ENCODE assay signal across 27 cellular contexts in the genomic region with DNA sequence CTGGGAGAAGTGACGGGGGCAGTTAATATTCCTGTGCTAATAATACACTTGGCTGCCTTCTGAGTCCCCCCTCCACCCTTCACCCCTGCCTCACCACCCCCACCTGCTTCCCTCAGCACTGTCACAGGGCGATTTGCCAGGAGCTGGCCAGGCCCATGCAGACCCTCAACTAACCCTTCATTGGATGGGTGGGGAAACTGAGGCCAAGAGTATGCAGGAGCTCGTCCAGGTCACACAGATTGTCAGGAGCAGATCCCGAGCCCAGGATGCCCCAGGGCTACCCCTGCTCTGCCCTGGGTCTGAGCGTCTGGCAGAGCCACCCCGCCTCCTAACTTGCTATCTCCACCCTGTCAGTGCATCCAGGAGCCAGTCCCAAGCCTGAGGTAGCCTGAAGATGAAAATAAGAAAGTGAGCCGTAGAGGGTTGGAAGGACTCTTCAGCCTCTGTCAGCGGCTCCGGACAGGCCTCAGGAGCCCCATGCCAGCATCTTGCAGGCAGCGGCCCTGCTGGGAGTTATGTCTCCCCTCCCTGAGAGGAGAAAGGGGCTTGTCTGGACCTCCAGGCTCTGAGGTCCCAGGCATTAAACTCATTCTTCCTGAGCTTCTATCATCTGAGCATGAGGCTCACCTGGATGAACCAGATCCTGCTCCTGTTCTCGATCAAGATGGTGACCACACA. TPM values are rescaled to one million over a fixed set of nuclear protein-coding genes. Genes with fewer than 3 reads are reported as not detected.
DNase-seq lines count a peak whose midpoint lies in the region; ATAC-seq, FAIRE-seq and TF ChIP-seq lines count a peak whose summit lies in the region.
"Had no signal": no experiment of that assay in that cellular context is flagged by ENCODE, and none has a peak within 500 bp of the region (broad histone marks: within the 10 kb centered on the region; RNA-seq: fewer than 3 reads in every experiment).

No MANE protein-coding gene starts in this region.

- H3K4me3 ChIP-seq in RWPE2 (ENCODE audit: severe bottlenecking), result no peak overlapping the region
- H3K4me3 ChIP-seq in kidney (ENCODE audit: low read length in 2 of 2), result no peak overlapping the region
- no peak overlapping the region for H3K4me3 ChIP-seq in suprapubic skin
- H3K4me3 ChIP-seq: A549, GM12878, GM23248 had no signal

- H3K27ac ChIP-seq in RWPE2 (ENCODE audit: poor library complexity, severe bottlenecking), result no peak overlapping the region
- H3K27ac ChIP-seq in kidney (ENCODE audit: low read depth in 2 of 2, low read length in 2 of 2), result no peak overlapping the region
- H3K27ac ChIP-seq in suprapubic skin, result no peak overlapping the region
- H3K27ac ChIP-seq: A549, GM23248, HL-60 had no signal

- no peak for TF ChIP-seq POLR2A in suprapubic skin (IDR thresholded peaks at IDR 0.05)

- intact Hi-C loops in kidney (cut with DNase I), result loop anchor here (5.0 to 10.0 kb wide), 3 partner anchors 105 to 315 kb away; no protein-coding TSS in a partner anchor

- no peak for ATAC-seq in RWPE2 (ENCODE audit: low read depth)
- no peak for ATAC-seq in GM21717 (IDR thresholded peaks at IDR 0.05; ENCODE audit: unreplicated experiment)
- ATAC-seq: A549, GM12878 had no signal

- H3K4me1 ChIP-seq in RWPE2 (ENCODE audit: insufficient read depth, poor library complexity, severe bottlenecking), result no peaks in the 10 kb centered on the region
- peaks cover 0 to 3% of the 10 kb centered on the region in 2 donors for H3K4me1 ChIP-seq in kidney (ENCODE audit: control insufficient read depth in 1 of 2, insufficient read depth in 1 of 2, low read depth in 1 of 2, low read length in 2 of 2)
- H3K4me1 ChIP-seq in suprapubic skin, result peaks cover 10% of the 10 kb centered on the region

- no peaks in the 10 kb centered on the region for H3K9me3 ChIP-seq in RWPE2 (ENCODE audit: severe bottlenecking)
- no peaks in the 10 kb centered on the region for H3K9me3 ChIP-seq in kidney (ENCODE audit: control insufficient read depth in 1 of 2, low read length in 2 of 2)
- no peaks in the 10 kb centered on the region for H3K9me3 ChIP-seq in suprapubic skin
- H3K9me3 ChIP-seq: A549 had no signal

- no peaks in the 10 kb centered on the region for H3K36me3 ChIP-seq in RWPE2 (ENCODE audit: low read depth)
- no peaks in the 10 kb centered on the region for H3K36me3 ChIP-seq in kidney (ENCODE audit: control insufficient read depth in 1 of 2, insufficient read depth in 2 of 2, low read length in 2 of 2)
- no peaks in the 10 kb centered on the region for H3K36me3 ChIP-seq in suprapubic skin

- no peak overlapping the region for H3K9ac ChIP-seq in kidney (ENCODE audit: low read length in 2 of 2)
- H3K9ac ChIP-seq: GM23248 had no signal

- H3K27me3 ChIP-seq in RWPE2 (ENCODE audit: insufficient read depth, poor library complexity, severe bottlenecking), result peaks cover 23% of the 10 kb centered on the region
- H3K27me3 ChIP-seq in suprapubic skin, result peaks cover 18% of the 10 kb centered on the region

- no peak for TF ChIP-seq EP300 in suprapubic skin (IDR thresholded peaks at IDR 0.05)

- TF ChIP-seq CTCF in RWPE2 (IDR thresholded peaks at IDR 0.05; ENCODE audit: poor library complexity, severe bottlenecking), result no peak
- TF ChIP-seq CTCF in kidney (IDR thresholded peaks at IDR 0.05; ENCODE audit: borderline replicate concordance, extremely low read depth, insufficient read depth), result no peak
- TF ChIP-seq CTCF in suprapubic skin (IDR thresholded peaks at IDR 0.05), result no peak

- 64% methylated on average over 11 of the region's 11 CpGs for WGBS in suprapubic skin

- DNase-seq in activated effector memory CD4-positive, alpha-beta T cell treated with anti-CD3 and anti-CD28 coated beads, Interleukin-2, amount 50 U/mL, for 16 hours, result peak; percentile 37
- no peak for DNase-seq in activated effector memory CD4-positive, alpha-beta T cell treated with Interleukin-2 at 50 U/mL for 16 hours
- DNase-seq in RWPE2 (ENCODE audit: low spot score) (peak; percentile 19), kidney (peak; percentile 44), suprapubic skin (ENCODE audit: low spot score in 2 of 2) (peak; percentile 42 to 52), T1000 (lab: John Stamatoyannopoulos, UW) (no peak), SIG-M5 treated with dmso at 0.1 percent for 504 hours (lab: John Stamatoyannopoulos, UW; ENCODE audit: unreplicated experiment) (no peak)
- DNase-seq: CD4-positive, alpha-beta memory T cell; DND-41; GM23248; HCEC 1CT; KBM-7; MM.1S; NCI-H1048; NCI-H1417 treated with DMSO at 0.1 percent for 48 hours; NCI-H187; NCI-H446; NCI-H526; OCI-M1; Right ventricle myocardium superior had no signal

- no peak for FAIRE-seq in kidney (lab: Jason Lieb, UNC)
- FAIRE-seq: A549, GM12878, RCC 7860 had no signal

RNA-seq across cellular contexts. Expression of a gene that starts 6.2 kb away (rescaled TPM):
- total RNA-seq in kidney (0.69 TPM), suprapubic skin (under 1 TPM in 2 of 4 donors, not detected in 2; 0.36 to 0.40 TPM)
- polyA plus RNA-seq in kidney (ENCODE audit: insufficient read depth, low read depth, low replicate concordance), result 0.13 TPM
- total RNA-seq: GM12878, GM23248, HT-29 had no signal
- polyA plus RNA-seq: BJ, GM12878, GM23248 had no signal

Comparison
In these comparisons a context has a peak if more than half of its experiments do, and no peak if none do; other contexts are left out.
1. DNase-seq: peak in activated effector memory CD4-positive, alpha-beta T cell treated with anti-CD3 and anti-CD28 coated beads, Interleukin-2, amount 50 U/mL, for 16 hours (single experiment), RWPE2 (single experiment), kidney (single experiment) and suprapubic skin (2 of 2); none in activated effector memory CD4-positive, alpha-beta T cell treated with Interleukin-2 at 50 U/mL for 16 hours (single experiment), T1000 (single experiment) and SIG-M5 treated with dmso at 0.1 percent for 504 hours (single experiment).